In genomic region chr13:110341445-110342247, GRCh38 we compare ENCODE assay signal across 9 cellular contexts. TPM values are rescaled to one million over a fixed set of nuclear protein-coding genes. Genes with fewer than 3 reads are reported as not detected.
DNase-seq lines count a peak whose midpoint lies in the region; ATAC-seq and TF ChIP-seq lines count a peak whose summit lies in the region.
"Had no signal": no experiment of that assay in that cellular context is flagged by ENCODE, and none has a peak within 500 bp of the region (broad histone marks: within the 10 kb centered on the region; RNA-seq: fewer than 3 reads in every experiment).

No MANE protein-coding gene starts in this region.

- TF ChIP-seq CTCF in body of pancreas (IDR thresholded peaks at IDR 0.05) = no peak

- DNase-seq in body of pancreas = peak in 1 of 4 donors; percentile 29
- no peak for DNase-seq in NCI-H526 treated with DMSO at 0.1 percent for 48 hours (lab: John Stamatoyannopoulos, UW)
- DNase-seq in NAMALWA (ENCODE audit: low spot score) = no peak
- DNase-seq in islet precursor cell = no peak

- peaks cover 19% of the 10 kb centered on the region for H3K4me1 ChIP-seq in body of pancreas
- peaks cover 21 to 39% of the 10 kb centered on the region in 2 donors for H3K4me1 ChIP-seq in muscle layer of duodenum (ENCODE audit: control insufficient read depth in 1 of 2, insufficient read depth in 2 of 2, low read length in 2 of 2)

- H3K4me3 ChIP-seq in body of pancreas (no peak overlapping the region), muscle layer of duodenum (ENCODE audit: low read depth in 1 of 2, low read length in 2 of 2) (peak overlapping the region in 1 of 2 donors; percentile 24)

- ATAC-seq in GM18502 (IDR thresholded peaks at IDR 0.05; ENCODE audit: poor library complexity, unreplicated experiment) (peak; percentile 68), HG03135 (IDR thresholded peaks at IDR 0.05; ENCODE audit: unreplicated experiment) (peak; percentile 37), body of pancreas (no peak), HG02623 (IDR thresholded peaks at IDR 0.05; ENCODE audit: unreplicated experiment) (no peak)

- H3K9me3 ChIP-seq in body of pancreas (no peaks in the 10 kb centered on the region), muscle layer of duodenum (ENCODE audit: control insufficient read depth in 1 of 2, low read length in 2 of 2) (no peaks in the 10 kb centered on the region)

- H3K36me3 ChIP-seq in body of pancreas (replicated peaks in 1 of 2; ENCODE audit: insufficient read depth in 1 of 2, low read depth in 2 of 2) = no peaks in the 10 kb centered on the region
- H3K36me3 ChIP-seq in muscle layer of duodenum (ENCODE audit: control insufficient read depth in 1 of 2, insufficient read depth in 2 of 2, low read length in 2 of 2) = no peaks in the 10 kb centered on the region

- 18 to 30% methylated on average over 14 of the region's 14 CpGs for WGBS in body of pancreas, 2 donors

- H3K27ac ChIP-seq in body of pancreas = peak overlapping the region in 3 of 4 donors; percentile 32 to 64 (median 38)
- peak overlapping the region; percentile 97 for H3K27ac ChIP-seq in muscle layer of duodenum (ENCODE audit: low read length)

- TF ChIP-seq POLR2A in body of pancreas (IDR thresholded peaks at IDR 0.05) = no peak

- intact Hi-C loops in body of pancreas (cut with DNase I) = no loop called here

- H3K27me3 ChIP-seq in body of pancreas = no peaks in the 10 kb centered on the region
- H3K27me3 ChIP-seq in muscle layer of duodenum (ENCODE audit: low read depth, low read length) = no peaks in the 10 kb centered on the region

RNA-seq across cellular contexts. Expression of gene COL4A2, which starts 34.6 kb away (rescaled TPM):
- 100 to 1,000 TPM in 1 of 2 donors, 10 to 100 TPM in 1; 69.3 to 230 TPM for total RNA-seq in body of pancreas
- total RNA-seq: activated naive CD8-positive, alpha-beta T cell treated with anti-CD3 and anti-CD28 coated beads, Interleukin-2, amount 10 ng/mL, durations not matched to agents 7 days and 5 days had no signal

RNA-seq across cellular contexts. Expression of gene COL4A1, which starts 34.7 kb away (rescaled TPM):
- total RNA-seq in body of pancreas = 100 to 1,000 TPM in 1 of 2 donors, 10 to 100 TPM in 1; 80.4 to 253 TPM
- total RNA-seq: activated naive CD8-positive, alpha-beta T cell treated with anti-CD3 and anti-CD28 coated beads, Interleukin-2, amount 10 ng/mL, durations not matched to agents 7 days and 5 days had no signal

Comparison
In these comparisons a context has a peak if more than half of its experiments do, and no peak if none do; other contexts are left out.
1. ATAC-seq: peak in GM18502 (single experiment) and HG03135 (single experiment); none in body of pancreas (single experiment) and HG02623 (single experiment).